Comparison of ENCODE assay signal across 15 cellular contexts in genomic region chr2:12990523-12990922, GRCh38.
DNase-seq lines count a peak whose midpoint lies in the region; ATAC-seq and TF ChIP-seq lines count a peak whose summit lies in the region.
"Had no signal": no experiment of that assay in that cellular context is flagged by ENCODE, and none has a peak within 500 bp of the region (broad histone marks: within the 10 kb centered on the region; RNA-seq: fewer than 3 reads in every experiment).

No MANE protein-coding gene starts in this region.

- POLR2A ChIA-PET in AG04450 (lab: Yijun Ruan, JAX) (no interaction called here), Panc1 (lab: Charles Lee) (no interaction called here)

- no peak overlapping the region for H3K4me3 Mint-ChIP-seq in activated T-helper 1 cell treated with anti-CD3 and anti-CD28 coated beads, Interleukin-12 subunit alpha, Interleukin-12 subunit beta, Interleukin-2, Interleukin-4 antibody, amounts not matched to agents 30 ng/mL and 10 ng/mL and 1 ng/mL, durations not matched to agents 14 hours and 24 hours and 36 hours
- H3K4me3 Mint-ChIP-seq: activated T-cell treated with anti-CD3 and anti-CD28 coated beads, Interleukin-2, amount 50 U/mL, for 24 hours; naive thymus-derived CD8-positive, alpha-beta T cell; WTC11 had no signal

- H3K9me3 ChIP-seq in AG04450 (ENCODE audit: control insufficient read depth, insufficient read depth, low read length) (no peaks in the 10 kb centered on the region), Panc1 (ENCODE audit: control insufficient read depth, insufficient read depth, low read depth, low read length) (no peaks in the 10 kb centered on the region)
- H3K9me3 ChIP-seq: vagina had no signal

- no peak for ATAC-seq in Panc1
- ATAC-seq in foreskin keratinocyte = no peak
- no peak for ATAC-seq in HG02870 (IDR thresholded peaks at IDR 0.05; ENCODE audit: unreplicated experiment)
- ATAC-seq: naive thymus-derived CD8-positive, alpha-beta T cell; WTC11 had no signal

- H3K36me3 ChIP-seq in Panc1 (ENCODE audit: control insufficient read depth, insufficient read depth, low read length) = no peaks in the 10 kb centered on the region
- H3K36me3 ChIP-seq: vagina had no signal

- H3K36me3 Mint-ChIP-seq in activated T-helper 1 cell treated with anti-CD3 and anti-CD28 coated beads, Interleukin-12 subunit alpha, Interleukin-12 subunit beta, Interleukin-2, Interleukin-4 antibody, amounts not matched to agents 30 ng/mL and 10 ng/mL and 1 ng/mL, durations not matched to agents 14 hours and 24 hours and 36 hours (ENCODE audit: low read depth) = no peaks in the 10 kb centered on the region
- H3K36me3 Mint-ChIP-seq: naive thymus-derived CD8-positive, alpha-beta T cell; WTC11 had no signal

- BruUV-seq in Panc1 (replicated peaks; lab: Mats Ljungman, UMichigan) = no TSS peak

- CTCF ChIA-PET in AG04450 (lab: Charles Lee) (interaction anchor here (0.6 to 4.3 kb wide), 5 partner anchors 10 to 270 kb away, joined by 3 to 22 read pairs (median 4); no protein-coding TSS in a partner anchor), Panc1 (lab: Charles Lee) (interaction anchor here (0.7 kb wide), 1 partner anchor 11 kb away, joined by 3 read pairs; no protein-coding TSS in a partner anchor)

- intact Hi-C loops in Panc1 (cut with micrococcal nuclease; ENCODE audit: unreplicated experiment) = no loop called here
- intact Hi-C loops in activated T-helper 1 cell treated with anti-CD3 and anti-CD28 coated beads, Interleukin-12 subunit alpha, Interleukin-12 subunit beta, Interleukin-2, Interleukin-4 antibody, amounts not matched to agents 30 ng/mL and 10 ng/mL and 1 ng/mL, durations not matched to agents 14 hours and 24 hours and 36 hours (cut with micrococcal nuclease) = no loop called here

- no peaks in the 10 kb centered on the region for H3K27me3 ChIP-seq in AG04450 (ENCODE audit: control insufficient read depth, insufficient read depth, low read length)
- H3K27me3 ChIP-seq in Panc1 (ENCODE audit: control insufficient read depth, insufficient read depth, low read length) = no peaks in the 10 kb centered on the region
- no peaks in the 10 kb centered on the region for H3K27me3 ChIP-seq in foreskin keratinocyte
- H3K27me3 ChIP-seq: vagina had no signal

- H3K27ac ChIP-seq in AG04450 (ENCODE audit: low read depth, low read length) = no peak overlapping the region
- no peak overlapping the region for H3K27ac ChIP-seq in Panc1 (ENCODE audit: low read length)
- H3K27ac ChIP-seq in foreskin keratinocyte = no peak overlapping the region
- H3K27ac ChIP-seq: epithelial cell of prostate, vagina had no signal

- H3K27me3 Mint-ChIP-seq in activated T-helper 1 cell treated with anti-CD3 and anti-CD28 coated beads, Interleukin-12 subunit alpha, Interleukin-12 subunit beta, Interleukin-2, Interleukin-4 antibody, amounts not matched to agents 30 ng/mL and 10 ng/mL and 1 ng/mL, durations not matched to agents 14 hours and 24 hours and 36 hours (ENCODE audit: insufficient read depth) = peaks cover 22% of the 10 kb centered on the region
- H3K27me3 Mint-ChIP-seq: activated T-cell treated with anti-CD3 and anti-CD28 coated beads, Interleukin-2, amount 50 U/mL, for 24 hours had no signal

- no peak overlapping the region for H3K27ac Mint-ChIP-seq in activated T-helper 1 cell treated with anti-CD3 and anti-CD28 coated beads, Interleukin-12 subunit alpha, Interleukin-12 subunit beta, Interleukin-2, Interleukin-4 antibody, amounts not matched to agents 30 ng/mL and 10 ng/mL and 1 ng/mL, durations not matched to agents 14 hours and 24 hours and 36 hours
- H3K27ac Mint-ChIP-seq: activated T-cell treated with anti-CD3 and anti-CD28 coated beads, Interleukin-2, amount 50 U/mL, for 24 hours; naive thymus-derived CD8-positive, alpha-beta T cell; WTC11 had no signal

- peaks cover 7% of the 10 kb centered on the region for H3K4me1 Mint-ChIP-seq in activated T-helper 1 cell treated with anti-CD3 and anti-CD28 coated beads, Interleukin-12 subunit alpha, Interleukin-12 subunit beta, Interleukin-2, Interleukin-4 antibody, amounts not matched to agents 30 ng/mL and 10 ng/mL and 1 ng/mL, durations not matched to agents 14 hours and 24 hours and 36 hours (ENCODE audit: low read depth)
- H3K4me1 Mint-ChIP-seq: WTC11 had no signal

- H3K4me1 ChIP-seq in Panc1 (ENCODE audit: control insufficient read depth, insufficient read depth, low read length) = no peaks in the 10 kb centered on the region
- H3K4me1 ChIP-seq in foreskin keratinocyte = no peaks in the 10 kb centered on the region
- H3K4me1 ChIP-seq: vagina had no signal

- TF ChIP-seq CTCF in AG04450 (IDR thresholded peaks at IDR 0.05; ENCODE audit: low read depth, low read length) (peak; percentile 44), GM12864 (IDR thresholded peaks at IDR 0.05; ENCODE audit: low read depth, low read length, missing control alignments) (peak; percentile 26), Panc1 (IDR thresholded peaks at IDR 0.05) (peak; percentile 30; the same call in 1 of the 2 replicates), foreskin keratinocyte (conservative IDR thresholded peaks at IDR 0.05) (peak; percentile 54)

- no peak for DNase-seq in AG04450 (ENCODE audit: low read depth, low spot score)
- DNase-seq in GM12864 (ENCODE audit: low read depth) = no peak
- DNase-seq in Panc1 (ENCODE audit: low read depth, low spot score) = no peak
- DNase-seq in foreskin keratinocyte = no peak
- DNase-seq in activated CD4-positive, alpha-beta T cell treated with anti-CD3 and anti-CD28 coated beads for 48 hours = no peak
- no peak for DNase-seq in midbrain (lab: John Stamatoyannopoulos, UW)
- DNase-seq in activated T-helper 1 cell treated with anti-CD3 and anti-CD28 coated beads, Interleukin-12 subunit alpha, Interleukin-12 subunit beta, Interleukin-2, Interleukin-4 antibody, amounts not matched to agents 30 ng/mL and 10 ng/mL and 1 ng/mL, durations not matched to agents 14 hours and 24 hours and 36 hours (ENCODE audit: low spot score) = no peak
- DNase-seq: activated T-cell treated with anti-CD3 and anti-CD28 coated beads, Interleukin-2, amount 50 U/mL, for 24 hours; COR-L47; naive thymus-derived CD8-positive, alpha-beta T cell; stimulated activated CD4-positive, alpha-beta T cell treated with anti-CD3 and anti-CD28 coated beads, Interleukin-12 subunit alpha, Interleukin-12 subunit beta, amount 100 ng/mL, for 4 hours had no signal

- H3K9me3 Mint-ChIP-seq in activated T-helper 1 cell treated with anti-CD3 and anti-CD28 coated beads, Interleukin-12 subunit alpha, Interleukin-12 subunit beta, Interleukin-2, Interleukin-4 antibody, amounts not matched to agents 30 ng/mL and 10 ng/mL and 1 ng/mL, durations not matched to agents 14 hours and 24 hours and 36 hours = no peaks in the 10 kb centered on the region
- H3K9me3 Mint-ChIP-seq: activated T-cell treated with anti-CD3 and anti-CD28 coated beads, Interleukin-2, amount 50 U/mL, for 24 hours; naive thymus-derived CD8-positive, alpha-beta T cell had no signal

- in situ Hi-C loops in Panc1 (cut with HindIII; ENCODE audit: low pct_unique_long_range_greater_than_20kb, low sequenced_read_pairs) = no loop called here

- H3K4me3 ChIP-seq in AG04450 (ENCODE audit: low read depth, low read length) = no peak overlapping the region
- no peak overlapping the region for H3K4me3 ChIP-seq in GM12864 (ENCODE audit: low read depth, low read length)
- no peak overlapping the region for H3K4me3 ChIP-seq in Panc1 (ENCODE audit: low read depth in 2 of 2, low read length in 2 of 2)
- H3K4me3 ChIP-seq: vagina had no signal
